In genomic region chr2:16210841-16211240, GRCh38 we compare ENCODE assay signal across 36 cellular contexts.
"Had no signal": no experiment of that assay in that cellular context is flagged by ENCODE, and none has a peak within 500 bp of the region (broad histone marks: within the 10 kb centered on the region; RNA-seq: fewer than 3 reads in every experiment).

No MANE protein-coding gene starts in this region.

- H3K4me3 ChIP-seq: MG63 had no signal

- H3K27me3 ChIP-seq: MG63 had no signal

- H3K9me3 ChIP-seq: MG63 had no signal

- H3K36me3 ChIP-seq: MG63 had no signal

- DNase-seq: Karpas-422, Kasumi-1, KG1, MG63, MM.1S, MV-4-11, NCI-H1048, NCI-H1092, NCI-H1092 treated with DMSO at 0.1 percent for 48 hours, NCI-H1105, NCI-H1105 treated with DMSO at 0.1 percent for 48 hours, NCI-H1417, NCI-H1417 treated with DMSO at 0.1 percent for 48 hours, NCI-H1436, NCI-H1436 treated with DMSO at 0.1 percent for 48 hours, NCI-H146, NCI-H1694, NCI-H1694 treated with DMSO at 0.1 percent for 48 hours, NCI-H187, NCI-H187 treated with DMSO at 0.1 percent for 48 hours, NCI-H1930, NCI-H2029, NCI-H2029 treated with DMSO at 0.1 percent for 48 hours, NCI-H2081, NCI-H2081 treated with DMSO at 0.1 percent for 48 hours, NCI-H2107, NCI-H2171, NCI-H2171 treated with DMSO at 0.1 percent for 48 hours, NCI-H2227 treated with DMSO at 0.1 percent for 48 hours, NCI-H226, NCI-H345, NCI-H446, NCI-H446 treated with DMSO at 0.1 percent for 48 hours, NCI-H510A, NCI-H510A treated with DMSO at 0.1 percent for 48 hours had no signal

- H3K27ac ChIP-seq: KMS-11 had no signal
